ENCODE assay signal across 7 cellular contexts in the genomic region with DNA sequence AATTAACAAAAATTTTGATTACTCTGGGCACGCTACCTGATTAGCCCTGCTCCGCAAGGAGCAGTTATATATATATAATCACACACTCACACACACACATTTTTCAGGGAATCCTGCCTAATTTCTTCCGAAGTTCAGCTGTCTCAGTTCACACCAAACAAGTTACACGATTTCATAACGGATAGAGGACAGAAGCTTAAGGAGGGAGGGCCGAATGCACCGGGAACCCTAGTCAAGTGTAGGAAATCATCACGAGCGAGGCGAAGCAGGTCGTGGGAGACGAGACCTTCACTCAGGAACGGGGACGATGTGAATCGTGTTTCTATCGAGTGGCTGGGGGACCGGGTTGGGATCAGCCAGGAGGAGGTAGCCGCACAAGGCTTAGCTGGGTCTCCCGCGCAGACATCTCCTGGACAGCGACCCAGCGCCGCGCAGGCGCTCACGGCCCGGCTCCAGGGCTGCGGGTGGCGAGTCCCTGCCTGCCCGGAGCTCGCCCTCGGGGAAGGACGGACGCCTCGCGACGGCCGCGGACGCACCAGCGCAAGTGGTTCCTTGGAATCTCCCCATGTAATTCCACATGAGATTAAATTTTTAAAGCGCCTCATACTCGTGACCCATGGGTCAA. TPM values are rescaled to one million over a fixed set of nuclear protein-coding genes. Genes with fewer than 3 reads are reported as not detected.
DNase-seq lines count a peak whose midpoint lies in the region; ATAC-seq, FAIRE-seq and TF ChIP-seq lines count a peak whose summit lies in the region.
"Not testable (repeated sequence)": the region's sequence is repeated elsewhere in the genome, so short reads cannot be mapped to it uniquely, and the experiment has no call there.

No MANE protein-coding gene starts in this region.

- DNase-seq in A549 (ENCODE audit: low read depth in 1 of 2, low spot score in 1 of 2); HTR-8/SVneo (ENCODE audit: insufficient read length, low spot score); Panc1 (ENCODE audit: low read depth, low spot score); WTC11 (ENCODE audit: low spot score); left lung; sciatic nerve (ENCODE audit: low spot score); aorta: not testable (repeated sequence)

- H3K27me3 ChIP-seq in Panc1 (ENCODE audit: control insufficient read depth, insufficient read depth, low read length); left lung; aorta (ENCODE audit: control insufficient read depth in 1 of 2, insufficient read depth in 2 of 2, low read length in 1 of 2): not testable (repeated sequence)

- H3K27ac Mint-ChIP-seq in WTC11 = not testable (repeated sequence)

- not testable (repeated sequence) for H3K4me1 ChIP-seq in A549; Panc1 (ENCODE audit: control insufficient read depth, insufficient read depth, low read length); left lung; aorta (ENCODE audit: control insufficient read depth in 1 of 2, insufficient read depth in 2 of 2, low read length in 2 of 2)

- not testable (repeated sequence) for TF ChIP-seq POLR2A in A549 (IDR thresholded peaks at IDR 0.05; ENCODE audit: low read length)

- H3K9me3 ChIP-seq in A549; Panc1 (ENCODE audit: control insufficient read depth, insufficient read depth, low read depth, low read length); left lung; aorta (ENCODE audit: control insufficient read depth, low read length): not testable (repeated sequence)

- H3K4me1 Mint-ChIP-seq in WTC11 = not testable (repeated sequence)

- not testable (repeated sequence) for H3K4me3 Mint-ChIP-seq in WTC11

- not testable (repeated sequence) for H3K4me2 ChIP-seq in A549

- not testable (repeated sequence) for H3K9me3 Mint-ChIP-seq in WTC11

- intact Hi-C loops in Panc1 (cut with micrococcal nuclease; ENCODE audit: unreplicated experiment); left lung (cut with DNase I); sciatic nerve (cut with DNase I); aorta (cut with DNase I): not testable (repeated sequence)

- no CpG with 5 or more reads among the region's 43 CpGs for WGBS in A549 (ENCODE audit: missing lambda C conversion rate)
- WGBS in aorta, 2 donors = no CpG with 5 or more reads among the region's 43 CpGs

- H3K27ac ChIP-seq in A549; Panc1 (ENCODE audit: low read length); left lung; aorta (ENCODE audit: low read depth in 1 of 2, low read length in 2 of 2): not testable (repeated sequence)

- not testable (repeated sequence) for TF ChIP-seq CTCF in A549 (IDR thresholded peaks at IDR 0.05); Panc1 (IDR thresholded peaks at IDR 0.05); WTC11 (IDR thresholded peaks at IDR 0.05); left lung (IDR thresholded peaks at IDR 0.05)

- TF ChIP-seq RAD21 in A549 (conservative IDR thresholded peaks at IDR 0.05 in 1 of 2, IDR thresholded peaks at IDR 0.05 in 1 of 2) = not testable (repeated sequence)

- ATAC-seq in A549 (peak; percentile 87 to 88), Panc1 (peak; percentile 78), WTC11 (peak; percentile 95), left lung (peak; percentile 22), sciatic nerve (peak; percentile 28), aorta (ENCODE audit: low FRiP score) (peak; percentile 56)

- not testable (repeated sequence) for H3K36me3 Mint-ChIP-seq in WTC11

- FAIRE-seq in A549 (lab: Jason Lieb, UNC) = not testable (repeated sequence)
- FAIRE-seq in HTR-8/SVneo (lab: Jason Lieb, UNC) = peak; percentile 52

- POLR2A ChIA-PET in A549 (lab: Yijun Ruan, JAX); Panc1 (lab: Charles Lee); WTC11 (lab: Charles Lee): not testable (repeated sequence)

- BruUV-seq in Panc1 (replicated peaks; lab: Mats Ljungman, UMichigan) = not testable (repeated sequence)

- CTCF ChIA-PET in A549 (lab: Yijun Ruan, JAX); Panc1 (lab: Charles Lee); WTC11 (lab: Charles Lee): not testable (repeated sequence)

- H3K4me3 ChIP-seq in A549; Panc1 (ENCODE audit: low read depth in 2 of 2, low read length in 2 of 2); left lung; aorta (ENCODE audit: low read length in 2 of 2): not testable (repeated sequence)

- in situ Hi-C loops in Panc1 (cut with HindIII; ENCODE audit: low pct_unique_long_range_greater_than_20kb, low sequenced_read_pairs) = not testable (repeated sequence)

- TF ChIP-seq EP300 in A549 (IDR thresholded peaks at IDR 0.05) = not testable (repeated sequence)

- H3K27me3 Mint-ChIP-seq in WTC11 (ENCODE audit: low read depth) = not testable (repeated sequence)

- not testable (repeated sequence) for H3K36me3 ChIP-seq in Panc1 (ENCODE audit: control insufficient read depth, insufficient read depth, low read length); left lung; aorta (ENCODE audit: control insufficient read depth in 1 of 2, insufficient read depth in 2 of 2, low read length in 1 of 2)

RNA-seq across cellular contexts. Expression of a gene that starts 29.9 kb away (rescaled TPM):
- polyA plus RNA-seq in A549 (2011; rRNA removed) (12.3 and 14.5 TPM in 2 replicates), A549 (2017; fragmentation: RNase III; extraction: RNeasy Plus Mini Kit Qiagen cat#74134 plus additional on column Dnase treatment) (5.6 to 6.1 TPM (median 6.0 TPM) in 3 replicates), aorta (10 to 100 TPM in 1 of 2 donors, 1 to 10 TPM in 1; 7.9 to 10.3 TPM)
- 1.1 and 2.4 TPM in 2 replicates for polyA plus RNA-seq in A549 (2012; cell fraction: cytosol; rRNA removed)
- polyA plus RNA-seq in A549 (2012; cell fraction: nucleus; rRNA removed) = 1.4 and 2.2 TPM in 2 replicates
- 6.0 and 6.9 TPM in 2 replicates for polyA minus RNA-seq in A549 (2011; rRNA and poly(A)+ RNA removed)
- total RNA-seq in Panc1 (2021; ENCODE audit: unreplicated experiment) (31.2 TPM), WTC11 (2021) (42.9 to 50.8 TPM (median 47.3 TPM) in 3 replicates), left lung (10 to 100 TPM; 21.2 to 23.8 TPM), sciatic nerve (35.0 TPM), aorta (10 to 100 TPM; 21.8 to 30.3 TPM)
- polyA plus RNA-seq in Panc1 (2012; ENCODE audit: insufficient read length) = 10.9 TPM

Comparison
In these comparisons a context has a peak if more than half of its experiments do, and no peak if none do; other contexts are left out.
1. ATAC-seq: peak in every context shown above with its lines; median percentile 95 in WTC11; 88 in A549; 78 in Panc1; 56 in aorta; 28 in sciatic nerve; 22 in left lung.